20 cellular contexts compared by ENCODE assay signal in the genomic region with DNA sequence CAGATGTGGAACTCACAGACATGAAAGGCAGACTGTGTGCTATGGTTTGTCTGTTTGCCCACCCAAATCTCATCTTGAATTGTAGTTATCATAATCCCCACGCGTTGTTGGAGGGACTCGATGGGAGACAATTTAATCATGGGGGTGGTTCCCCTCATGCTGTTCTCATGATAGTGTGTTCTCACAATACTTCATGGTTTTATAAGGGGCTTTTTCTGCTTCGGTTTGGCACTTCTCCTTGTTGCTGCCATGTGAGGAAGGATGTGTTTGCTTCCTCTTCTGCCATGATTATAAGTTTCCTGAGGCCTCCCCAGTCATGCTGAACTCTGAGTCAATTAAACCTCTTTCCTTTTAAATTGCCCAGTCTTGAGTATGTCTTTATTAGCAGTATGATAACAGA.
"Had no signal": no experiment of that assay in that cellular context is flagged by ENCODE, and none has a peak within 500 bp of the region (broad histone marks: within the 10 kb centered on the region; RNA-seq: fewer than 3 reads in every experiment).

No MANE protein-coding gene starts in this region.

- H3K4me3 ChIP-seq: left ventricle myocardium inferior, lung, mucosa of descending colon, pancreas, prostate gland, skin epidermis, spleen, tibial nerve, uterus had no signal

- H3K36me3 ChIP-seq: left ventricle myocardium inferior, pancreas, prostate gland, spleen, tibial nerve, uterus had no signal

- H3K27me3 ChIP-seq: pancreas, tibial nerve, uterus had no signal

- DNase-seq: islet precursor cell; left ventricle myocardium inferior; midbrain; mucosa of descending colon; naive thymus-derived CD8-positive, alpha-beta T cell; nucleus accumbens; pancreas; posterior cingulate gyrus; retina; right cardiac atrium; spleen; stimulated activated CD4-positive, alpha-beta T cell treated with anti-CD3 and anti-CD28 coated beads, Interleukin-4, amount 100 ng/mL, for 24 hours; stimulated activated naive CD4-positive, alpha-beta T cell; uterus had no signal

- H3K27ac ChIP-seq: left ventricle myocardium inferior, pancreas, prostate gland, skin epidermis, spleen, tibial nerve, uterus had no signal

- ATAC-seq: mucosa of descending colon; naive thymus-derived CD8-positive, alpha-beta T cell; pancreas; right cardiac atrium; sciatic nerve; stimulated activated effector memory CD8-positive, alpha-beta T cell treated with anti-CD3 and anti-CD28 coated beads, Interleukin-12 subunit alpha, Interleukin-12 subunit beta, amount 100 ng/mL, for 72 hours had no signal

- H3K4me1 ChIP-seq: left ventricle myocardium inferior, pancreas, prostate gland, spleen, tibial nerve, uterus had no signal

- H3K9me3 ChIP-seq: mucosa of descending colon, pancreas, prostate gland, uterus had no signal
